ENCODE assay signal across 17 cellular contexts in genomic region chr6:152062476-152062875, GRCh38.
DNase-seq lines count a peak whose midpoint lies in the region; ATAC-seq and TF ChIP-seq lines count a peak whose summit lies in the region.
"Had no signal": no experiment of that assay in that cellular context is flagged by ENCODE, and none has a peak within 500 bp of the region (broad histone marks: within the 10 kb centered on the region; RNA-seq: fewer than 3 reads in every experiment).

No MANE protein-coding gene starts in this region.

- no peak overlapping the region for H3K4me3 ChIP-seq in right cardiac atrium (ENCODE audit: low read length)
- H3K4me3 ChIP-seq in uterus: no peak overlapping the region
- H3K4me3 ChIP-seq: A549, GM23338 had no signal

- ATAC-seq in left ventricle myocardium superior (peak; percentile 76), right cardiac atrium (no peak), HG03457 (IDR thresholded peaks at IDR 0.05; ENCODE audit: unreplicated experiment) (no peak), HG02981 (IDR thresholded peaks at IDR 0.05; ENCODE audit: unreplicated experiment) (no peak)
- ATAC-seq: A549, GM23338 had no signal

- 39% methylated on average over 5 of the region's 5 CpGs for WGBS in right cardiac atrium

- TF ChIP-seq POLR2A in uterus (IDR thresholded peaks at IDR 0.05): no peak

- intact Hi-C loops in left ventricle myocardium superior (cut with micrococcal nuclease) (no loop called here), right cardiac atrium (cut with DNase I) (no loop called here), uterus (cut with DNase I; ENCODE audit: low total_unique reads) (no loop called here)

- H3K27ac ChIP-seq in right cardiac atrium (ENCODE audit: low read length) (no peak overlapping the region), uterus (peak overlapping the region; percentile 73 to 75)
- H3K27ac ChIP-seq: 22Rv1, A549, C4-2B had no signal

- H3K36me3 ChIP-seq in uterus: no peaks in the 10 kb centered on the region

- H3K4me1 ChIP-seq in right cardiac atrium (ENCODE audit: control insufficient read depth, insufficient read depth, low read length) (no peaks in the 10 kb centered on the region), uterus (no peaks in the 10 kb centered on the region)
- H3K4me1 ChIP-seq: A549 had no signal

- peak; percentile 1 for DNase-seq in NCI-H1092 treated with DMSO at 0.1 percent for 48 hours (lab: John Stamatoyannopoulos, UW)
- DNase-seq in NCI-H1092 (lab: John Stamatoyannopoulos, UW): no peak
- peak; percentile 32 for DNase-seq in left ventricle myocardium superior
- DNase-seq in right cardiac atrium: no peak
- DNase-seq in uterus: no peak
- DNase-seq: AML-193; CD4-positive, alpha-beta memory T cell; DMS153; DMS79; GF-D8; HCEC 1CT had no signal

- no peaks in the 10 kb centered on the region for H3K9me3 ChIP-seq in right cardiac atrium (ENCODE audit: control insufficient read depth, low read length)
- no peaks in the 10 kb centered on the region for H3K9me3 ChIP-seq in uterus
- H3K9me3 ChIP-seq: A549 had no signal

- TF ChIP-seq CTCF in uterus (IDR thresholded peaks at IDR 0.05): no peak

- H3K27me3 ChIP-seq in right cardiac atrium (ENCODE audit: control insufficient read depth, insufficient read depth): no peaks in the 10 kb centered on the region
- no peaks in the 10 kb centered on the region for H3K27me3 ChIP-seq in uterus

Comparison
In these comparisons a context has a peak if more than half of its experiments do, and no peak if none do; other contexts are left out.
1. DNase-seq: peak in NCI-H1092 treated with DMSO at 0.1 percent for 48 hours (single experiment) and left ventricle myocardium superior (single experiment); none in NCI-H1092 (single experiment), right cardiac atrium (0 of 3) and uterus (0 of 2).